8 cellular contexts compared by ENCODE assay signal in genomic region chr6:11224252-11224965, GRCh38. TPM values are rescaled to one million over a fixed set of nuclear protein-coding genes. Genes with fewer than 3 reads are reported as not detected.
DNase-seq lines count a peak whose midpoint lies in the region; ATAC-seq, FAIRE-seq and TF ChIP-seq lines count a peak whose summit lies in the region.

No MANE protein-coding gene starts in this region.

- POLR2A ChIA-PET in GM12878 (lab: Charles Lee), result interaction anchor here (0.6 kb wide), 1 partner anchor 21 kb away, joined by 3 read pairs; no protein-coding TSS in a partner anchor

- CTCF ChIA-PET in GM12878 (lab: Yijun Ruan, JAX), result interaction anchor here (3.4 kb wide), 1 partner anchor 271 kb away, joined by 15 read pairs; no protein-coding TSS in a partner anchor

- TF ChIP-seq EP300 in GM12878 (IDR thresholded peaks at IDR 0.05; ENCODE audit: borderline replicate concordance in 1 of 2, control insufficient read depth in 1 of 2, low read depth in 2 of 2, low read length in 2 of 2), result no peak

- no peak for TF ChIP-seq CTCF in GM12878 (IDR thresholded peaks at IDR 0.05 in 2 of 3, conservative IDR thresholded peaks at IDR 0.05 in 1 of 3; ENCODE audit: control insufficient read depth in 2 of 3, extremely low read depth in 1 of 3, insufficient read depth in 1 of 3, low read depth in 3 of 3, low read length in 3 of 3)
- no peak for TF ChIP-seq CTCF in neural progenitor cell (IDR thresholded peaks at IDR 0.05)

- peaks cover 60% of the 10 kb centered on the region for H3K4me1 Mint-ChIP-seq in neural progenitor cell

- no peak overlapping the region for H2AFZ ChIP-seq in GM12878 (ENCODE audit: control insufficient read depth, low read depth, low read length)
- H2AFZ ChIP-seq in neural progenitor cell (replicated peaks), result no peak overlapping the region

- peak overlapping the region; percentile 72 for H3K27ac Mint-ChIP-seq in neural progenitor cell

- H3K9me3 ChIP-seq in GM12878 (replicated peaks; ENCODE audit: control insufficient read depth, insufficient read depth, low read length) (peaks cover 15% of the 10 kb centered on the region), neural progenitor cell (ENCODE audit: low read depth) (no peaks in the 10 kb centered on the region)

- H3K9ac ChIP-seq in GM12878 (ENCODE audit: control insufficient read depth, insufficient read depth, low read length) (no peak overlapping the region), neural progenitor cell (no peak overlapping the region)

- no peaks in the 10 kb centered on the region for H3F3A ChIP-seq in neural progenitor cell (ENCODE audit: low read depth)

- H3K4me1 ChIP-seq in GM12878 (ENCODE audit: control insufficient read depth, insufficient read depth, low read length), result peaks cover 21% of the 10 kb centered on the region
- H3K4me1 ChIP-seq in neural progenitor cell, result peaks cover 10% of the 10 kb centered on the region

- DNase-seq in activated CD4-positive, alpha-beta T cell treated with anti-CD3 and anti-CD28 coated beads for 4 hours, result peak; percentile 30 to 33
- DNase-seq in activated CD4-positive, alpha-beta T cell treated with anti-CD3 and anti-CD28 coated beads, Interleukin-2, amount 50 U/mL, for 1 hour, result no peak
- DNase-seq in LHCN-M2 (ENCODE audit: low read depth) (peak; percentile 39), GM12878 (ENCODE audit: low read depth, low spot score) (peak; percentile 43), neural progenitor cell (ENCODE audit: low spot score) (no peak), AG08395 (ENCODE audit: low spot score) (no peak), NCI-H2029 (lab: John Stamatoyannopoulos, UW) (no peak), erythroblast (lab: John Stamatoyannopoulos, UW) (no peak)

- peak; percentile 82 for ATAC-seq in GM12878

- H3K4me3 ChIP-seq in GM12878 (no peak overlapping the region), neural progenitor cell (no peak overlapping the region)

- peaks cover under 1% of the 10 kb centered on the region for H3K27me3 Mint-ChIP-seq in neural progenitor cell (ENCODE audit: insufficient read depth, low read depth)

- H3K9me3 Mint-ChIP-seq in neural progenitor cell, result peaks cover 8% of the 10 kb centered on the region

- no peak for TF ChIP-seq POLR2A in GM12878 (IDR thresholded peaks at IDR 0.05; ENCODE audit: low read depth, low read length)
- no peak for TF ChIP-seq POLR2A in erythroblast (IDR thresholded peaks at IDR 0.05; ENCODE audit: low read length)

- 0 out of 2 replicates have a peak overlapping the region, but pooled peaks have one; percentile 25 for H3K27ac ChIP-seq in GM12878 (ENCODE audit: control insufficient read depth, insufficient read depth)
- no peak overlapping the region for H3K27ac ChIP-seq in neural progenitor cell

- H3K36me3 ChIP-seq in GM12878 (ENCODE audit: control insufficient read depth in 2 of 2, insufficient read depth in 2 of 2, low read length in 1 of 2) (peaks cover 0 to 7% of the 10 kb centered on the region in 2 experiments; a peak in 2 of 4 replicates), neural progenitor cell (no peaks in the 10 kb centered on the region)

- H3K79me2 ChIP-seq in GM12878 (ENCODE audit: control insufficient read depth, insufficient read depth, low read length) (peaks cover 56% of the 10 kb centered on the region), neural progenitor cell (ENCODE audit: low read depth) (peaks cover 25% of the 10 kb centered on the region)

- 14% methylated on average over 9 of the region's 9 CpGs for WGBS in GM12878 (ENCODE audit: insufficient coverage, insufficient replicate concordance, low lambda C conversion rate, missing lambda C conversion rate)

- no TSS peak for BruUV-seq in GM12878 (replicated peaks; lab: Mats Ljungman, UMichigan)

- intact Hi-C loops in GM12878 (cut with micrococcal nuclease; ENCODE audit: unreplicated experiment), result no loop called here

- 0 out of 2 replicates have a peak, but pooled peaks have one; percentile 6 for TF ChIP-seq RAD21 in GM12878 (IDR thresholded peaks at IDR 0.05; ENCODE audit: insufficient read depth, low read depth, low read length)

- H3K4me3 Mint-ChIP-seq in neural progenitor cell, result no peak overlapping the region

- RAD21 ChIA-PET in GM12878 (lab: Charles Lee; ENCODE audit: unreplicated experiment), result interaction anchor here (1.1 to 2.9 kb wide), 3 partner anchors 53 to 236 kb away, joined by 3 to 11 read pairs (median 3); no protein-coding TSS in a partner anchor

- H4K20me1 ChIP-seq in GM12878 (ENCODE audit: control insufficient read depth, insufficient read depth) (no peaks in the 10 kb centered on the region), neural progenitor cell (ENCODE audit: low read depth) (no peaks in the 10 kb centered on the region)

- in situ Hi-C loops in GM12878 (cut with MboI), result no loop called here

- peaks cover 56% of the 10 kb centered on the region for H3K36me3 Mint-ChIP-seq in neural progenitor cell

- H3K4me2 ChIP-seq in GM12878 (ENCODE audit: control insufficient read depth, insufficient read depth), result peak overlapping the region; percentile 39
- H3K4me2 ChIP-seq in neural progenitor cell, result no peak overlapping the region

- SMC1A ChIA-PET in GM12878 (lab: Charles Lee; ENCODE audit: uncharacterized antibody, unreplicated experiment), result interaction anchor here (0.9 to 6.0 kb wide), 11 partner anchors 6 to 236 kb away, joined by 3 to 56 read pairs (median 4); partner anchors contain the start of gene NEDD9

- FAIRE-seq in GM12878 (lab: Jason Lieb, UNC), result no peak

- H3K27me3 ChIP-seq in GM12878 (replicated peaks in 1 of 2; ENCODE audit: control insufficient read depth in 2 of 2, insufficient read depth in 2 of 2, low read length in 1 of 2), result no peaks in the 10 kb centered on the region
- no peaks in the 10 kb centered on the region for H3K27me3 ChIP-seq in neural progenitor cell

TF ChIP-seq in GM12878, 131 proteins besides CTCF, POLR2A, EP300 and RAD21 (continues in another document):
- TF ChIP-seq SRF (IDR thresholded peaks at IDR 0.05; ENCODE audit: low read depth in 2 of 2, low read length in 2 of 2), result no peak
- TF ChIP-seq BCL11A (IDR thresholded peaks at IDR 0.05; ENCODE audit: low read depth, low read length), result 0 out of 2 replicates have a peak, but pooled peaks have one; percentile 9
- TF ChIP-seq CREB1 (IDR thresholded peaks at IDR 0.05; ENCODE audit: low read depth), result peak; percentile 7; the same call in 1 of the 2 replicates
- peak; percentile 73; the same call in 1 of the 2 replicates for TF ChIP-seq CBX5 (IDR thresholded peaks at IDR 0.05; ENCODE audit: low read depth)
- TF ChIP-seq NR2F1 (conservative IDR thresholded peaks at IDR 0.05), result no peak
- peak; percentile 10 for TF ChIP-seq BCL3 (IDR thresholded peaks at IDR 0.05; ENCODE audit: borderline replicate concordance, insufficient read depth, low read depth, low read length, poor library complexity, severe bottlenecking)
- 0 out of 2 replicates have a peak, but pooled peaks have one; percentile 20 for TF ChIP-seq ZBED1 (IDR thresholded peaks at IDR 0.05; ENCODE audit: borderline replicate concordance)
- no peak for TF ChIP-seq E2F8 (IDR thresholded peaks at IDR 0.05; ENCODE audit: low read depth, partially characterized antibody)

RNA-seq across cellular contexts. Expression of gene NEDD9, which starts 8.1 kb away (rescaled TPM):
- total RNA-seq in LHCN-M2 (2014; rRNA removed) (6.3 and 10.6 TPM in 2 replicates), GM12878 (2014; rRNA removed) (16.9 and 21.3 TPM in 2 replicates), GM12878 (2014; rRNA removed; fragmentation: Illumina TruSeq; extraction: Trizol) (18.4 and 20.1 TPM in 2 replicates), GM12878 (2021) (15.2 and 17.5 TPM in 2 replicates), neural progenitor cell (ENCODE audit: low replicate concordance) (4.9 and 8.2 TPM in 2 replicates)
- 25.4 TPM for polyA plus RNA-seq in LHCN-M2 (2012)
- total RNA-seq in GM12878 (2013; cell fraction: nucleolus; rRNA removed), result 359 and 392 TPM in 2 replicates
- polyA plus RNA-seq in GM12878 (2011; ENCODE audit: low read depth), result 21.4 TPM
- polyA plus RNA-seq in GM12878 (2011; rRNA removed) (82.7 and 92.6 TPM in 2 replicates), GM12878 (2014; fragmentation: Illumina TruSeq; extraction: Trizol) (14.0 and 14.2 TPM in 2 replicates), GM12878 (2014; fragmentation: Nextera tagmentation; extraction: Ambion mirVana) (1 to 10 TPM; 4.9 to 6.3 TPM), GM12878 (2014; rRNA removed) (13.0 and 15.3 TPM in 2 replicates), GM12878 (2016; fragmentation: Nextera tagmentation; extraction: Ambion mirVana) (10 to 100 TPM in 1 of 2 experiments, 1 to 10 TPM in 1; 9.7 to 12.1 TPM)
- polyA plus RNA-seq in GM12878 (2011; cell fraction: cytosol; rRNA removed), result 78.6 and 84.6 TPM in 2 replicates
- polyA plus RNA-seq in GM12878 (2011; cell fraction: nucleus; rRNA removed), result 78.6 and 79.5 TPM in 2 replicates
- polyA plus RNA-seq in GM12878 (2012), result 29.0 and 31.7 TPM in 2 replicates
- 260 and 266 TPM in 2 replicates for polyA minus RNA-seq in GM12878 (2011; rRNA and poly(A)+ RNA removed)
- polyA minus RNA-seq in GM12878 (2011; cell fraction: cytosol; rRNA and poly(A)+ RNA removed), result 53.4 and 63.7 TPM in 2 replicates
- polyA minus RNA-seq in GM12878 (2011; cell fraction: nucleus; rRNA and poly(A)+ RNA removed), result 204 and 326 TPM in 2 replicates

Comparison
In these comparisons a context has a peak if more than half of its experiments do, and no peak if none do; other contexts are left out.
1. DNase-seq: peak in activated CD4-positive, alpha-beta T cell treated with anti-CD3 and anti-CD28 coated beads for 4 hours (2 of 2), LHCN-M2 (single experiment) and GM12878 (single experiment); none in activated CD4-positive, alpha-beta T cell treated with anti-CD3 and anti-CD28 coated beads, Interleukin-2, amount 50 U/mL, for 1 hour (single experiment), neural progenitor cell (single experiment), AG08395 (single experiment), NCI-H2029 (single experiment) and erythroblast (0 of 2).